In the genomic region with DNA sequence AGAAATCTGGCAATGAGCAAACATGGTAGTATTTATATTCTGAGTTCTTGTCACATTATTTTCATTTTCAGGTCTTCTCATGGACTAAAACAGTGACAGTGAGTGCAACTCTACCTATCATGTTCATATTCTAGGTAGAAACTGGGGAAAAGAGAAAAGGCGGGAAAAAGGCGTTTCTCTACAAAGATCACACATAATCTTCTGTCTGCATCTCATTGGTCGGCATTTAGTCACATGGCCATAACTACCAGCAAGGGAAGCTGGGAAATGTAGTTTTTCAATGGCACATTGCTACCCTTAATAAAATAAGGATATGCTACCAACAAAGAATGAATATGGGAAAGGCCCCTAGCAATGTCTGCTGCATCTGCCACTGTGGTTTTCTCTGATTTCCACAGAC, we compare ENCODE assay signal across 14 cellular contexts. TPM values are rescaled to one million over a fixed set of nuclear protein-coding genes. Genes with fewer than 3 reads are reported as not detected.
DNase-seq lines count a peak whose midpoint lies in the region; ATAC-seq and TF ChIP-seq lines count a peak whose summit lies in the region.
"Had no signal": no experiment of that assay in that cellular context is flagged by ENCODE, and none has a peak within 500 bp of the region (broad histone marks: within the 10 kb centered on the region; RNA-seq: fewer than 3 reads in every experiment).

No MANE protein-coding gene starts in this region.

- H3K4me3 Mint-ChIP-seq in activated T-cell treated with anti-CD3 and anti-CD28 coated beads, Interleukin-2, amount 50 U/mL, for 24 hours, result no peak overlapping the region
- H3K4me3 Mint-ChIP-seq: memory B cell had no signal

- TF ChIP-seq CTCF in GM13977 (IDR thresholded peaks at IDR 0.05; ENCODE audit: extremely low read depth, insufficient read depth, missing control alignments), result no peak
- TF ChIP-seq CTCF in PC-3 (conservative IDR thresholded peaks at IDR 0.05; ENCODE audit: low read depth, low read length), result no peak

- peaks cover 71% of the 10 kb centered on the region for H3K27me3 Mint-ChIP-seq in activated T-cell treated with anti-CD3 and anti-CD28 coated beads, Interleukin-2, amount 50 U/mL, for 24 hours

- POLR2A ChIA-PET in PC-3 (lab: Charles Lee; ENCODE audit: unreplicated experiment), result no interaction called here

- H3K27ac Mint-ChIP-seq in activated T-cell treated with anti-CD3 and anti-CD28 coated beads, Interleukin-2, amount 50 U/mL, for 24 hours, result no peak overlapping the region
- H3K27ac Mint-ChIP-seq: memory B cell had no signal

- no TSS peak for BruUV-seq in PC-3 (replicated peaks; lab: Mats Ljungman, UMichigan)

- ATAC-seq in PC-3, result no peak
- ATAC-seq in HG02973 (IDR thresholded peaks at IDR 0.05; ENCODE audit: unreplicated experiment), result no peak
- ATAC-seq: gastroesophageal sphincter had no signal

- no peaks in the 10 kb centered on the region for H3K9me3 ChIP-seq in PC-3 (ENCODE audit: low read length)
- H3K9me3 ChIP-seq: gastroesophageal sphincter, uterus had no signal

- H3F3A ChIP-seq in PC-3 (ENCODE audit: low read length, unreplicated experiment), result no peaks in the 10 kb centered on the region

- H3K4me3 ChIP-seq in PC-3 (ENCODE audit: low read length), result no peak overlapping the region
- H3K4me3 ChIP-seq: gastroesophageal sphincter, uterus had no signal

- H3K4me2 ChIP-seq in PC-3 (ENCODE audit: low read length), result no peak overlapping the region
- H3K4me2 ChIP-seq: KMS-11 had no signal

- intact Hi-C loops in PC-3 (cut with micrococcal nuclease), result no loop called here

- no peaks in the 10 kb centered on the region for H3K9me3 Mint-ChIP-seq in activated T-cell treated with anti-CD3 and anti-CD28 coated beads, Interleukin-2, amount 50 U/mL, for 24 hours
- H3K9me3 Mint-ChIP-seq: memory B cell had no signal

- in situ Hi-C loops in GM13977 (cut with MboI; ENCODE audit: low pct_unique_long_range_greater_than_20kb, low sequenced_read_pairs, unreplicated experiment) (no loop called here), KBM-7 (cut with MboI; ENCODE audit: low pct_unique_long_range_greater_than_20kb, low sequenced_read_pairs) (no loop called here)

- H3K79me2 ChIP-seq in PC-3 (ENCODE audit: low read length), result no peaks in the 10 kb centered on the region

- no peaks in the 10 kb centered on the region for H3K36me3 ChIP-seq in PC-3 (ENCODE audit: low read depth, low read length)
- H3K36me3 ChIP-seq: gastroesophageal sphincter, uterus had no signal

- no peaks in the 10 kb centered on the region for H4K20me1 ChIP-seq in PC-3 (ENCODE audit: low read length)

- H3K27ac ChIP-seq in PC-3 (ENCODE audit: low read length), result no peak overlapping the region
- H3K27ac ChIP-seq: gastroesophageal sphincter, KMS-11, uterus had no signal

- no peak overlapping the region for H3K9ac ChIP-seq in PC-3 (ENCODE audit: low read length)
- H3K9ac ChIP-seq: KMS-11 had no signal

- H3K4me1 ChIP-seq in PC-3 (ENCODE audit: insufficient read depth, low read length), result no peaks in the 10 kb centered on the region
- H3K4me1 ChIP-seq: gastroesophageal sphincter, uterus had no signal

- H3K9me2 ChIP-seq in PC-3 (replicated peaks; ENCODE audit: low read length), result no peaks in the 10 kb centered on the region

- peaks cover 88% of the 10 kb centered on the region for H3K27me3 ChIP-seq in PC-3 (ENCODE audit: low read length)
- H3K27me3 ChIP-seq: uterus had no signal

- H3K4me1 Mint-ChIP-seq in activated T-cell treated with anti-CD3 and anti-CD28 coated beads, Interleukin-2, amount 50 U/mL, for 24 hours (ENCODE audit: low read depth), result no peaks in the 10 kb centered on the region
- H3K4me1 Mint-ChIP-seq: memory B cell had no signal

- DNase-seq in NCI-H446 treated with DMSO at 0.1 percent for 48 hours (lab: John Stamatoyannopoulos, UW) (peak; percentile 1), NCI-H446 (lab: John Stamatoyannopoulos, UW) (no peak), GM13977 (ENCODE audit: low spot score) (peak; percentile 45), PC-3 (peak; percentile 7), medulla oblongata (ENCODE audit: extremely low spot score) (peak; percentile 9), KBM-7 (no peak)
- DNase-seq in activated T-cell treated with anti-CD3 and anti-CD28 coated beads, Interleukin-2, amount 50 U/mL, for 24 hours, result no peak
- DNase-seq: activated effector memory CD4-positive, alpha-beta T cell treated with Interleukin-2 at 50 U/mL for 16 hours; NCI-H1930; uterus had no signal

- CTCF ChIA-PET in PC-3 (lab: Charles Lee), result no interaction called here

- H2AFZ ChIP-seq in PC-3 (ENCODE audit: low read length), result no peak overlapping the region

- H3K36me3 Mint-ChIP-seq in activated T-cell treated with anti-CD3 and anti-CD28 coated beads, Interleukin-2, amount 50 U/mL, for 24 hours (ENCODE audit: low read depth), result no peaks in the 10 kb centered on the region
- H3K36me3 Mint-ChIP-seq: memory B cell had no signal

RNA-seq across cellular contexts. Expression of a gene that starts 57.6 kb away (rescaled TPM):
- not detected in 2 replicates for total RNA-seq in PC-3 (2014; rRNA removed)

Comparison
In these comparisons a context has a peak if more than half of its experiments do, and no peak if none do; other contexts are left out.
1. DNase-seq: peak in NCI-H446 treated with DMSO at 0.1 percent for 48 hours (single experiment), GM13977 (single experiment), PC-3 (single experiment) and medulla oblongata (single experiment); none in NCI-H446 (0 of 2), KBM-7 (single experiment) and activated T-cell treated with anti-CD3 and anti-CD28 coated beads, Interleukin-2, amount 50 U/mL, for 24 hours (single experiment).